ENCODE assay signal across 1 cellular context in genomic region chr12:99381992-99382391, GRCh38.
TF ChIP-seq lines count a peak whose summit lies in the region.

No MANE protein-coding gene starts in this region.

TF ChIP-seq in GM12878, 131 proteins besides CTCF, POLR2A, EP300 and RAD21 (continued from another document):
- TF ChIP-seq SKIL (IDR thresholded peaks at IDR 0.05; ENCODE audit: low read depth, poor library complexity, severe bottlenecking) (peak; percentile 47), POU2F2 (IDR thresholded peaks at IDR 0.05; ENCODE audit: borderline replicate concordance, low read depth, low read length) (peak; percentile 44; the same call in 1 of the 3 replicates), BMI1 (IDR thresholded peaks at IDR 0.05; ENCODE audit: borderline replicate concordance) (0 out of 2 replicates have a peak, but pooled peaks have one; percentile 20), PAX5 (IDR thresholded peaks at IDR 0.05; ENCODE audit: borderline replicate concordance, low read depth, low read length) (peak; percentile 42; the same call in 1 of the 2 replicates), FOXK2 (IDR thresholded peaks at IDR 0.05) (no peak), GABPA (IDR thresholded peaks at IDR 0.05; ENCODE audit: low read depth) (no peak), BHLHE40 (IDR thresholded peaks at IDR 0.05; ENCODE audit: borderline replicate concordance in 1 of 2, low read depth in 2 of 2, low read length in 1 of 2) (peak in 1 of 2 experiments; percentile 41; a peak in 1 of 4 replicates), MTA2 (IDR thresholded peaks at IDR 0.05; ENCODE audit: low read depth) (peak; percentile 88), IRF4 (IDR thresholded peaks at IDR 0.05; ENCODE audit: low read depth, low read length) (peak; percentile 88), JUND (IDR thresholded peaks at IDR 0.05; ENCODE audit: low read depth, low read length) (peak; percentile 76), REST (IDR thresholded peaks at IDR 0.05; ENCODE audit: low read depth, low read length) (no peak), NR2C1 (IDR thresholded peaks at IDR 0.05) (no peak), ZBTB40 (IDR thresholded peaks at IDR 0.05; ENCODE audit: borderline replicate concordance) (no peak), ESRRA (IDR thresholded peaks at IDR 0.05; ENCODE audit: low read length) (no peak), ATF7 (IDR thresholded peaks at IDR 0.05; ENCODE audit: low read depth) (peak; percentile 57), IKZF1 (conservative IDR thresholded peaks at IDR 0.05) (0 out of 2 replicates have a peak, but pooled peaks have one; percentile 19), BCL11A (IDR thresholded peaks at IDR 0.05; ENCODE audit: low read depth, low read length) (peak; percentile 92), SPI1 (IDR thresholded peaks at IDR 0.05; ENCODE audit: borderline replicate concordance, insufficient read depth, low read depth, low read length) (no peak), BCL3 (IDR thresholded peaks at IDR 0.05; ENCODE audit: borderline replicate concordance, insufficient read depth, low read depth, low read length, poor library complexity, severe bottlenecking) (no peak), ATF2 (IDR thresholded peaks at IDR 0.05; ENCODE audit: low read length) (peak; percentile 52; the same call in 1 of the 2 replicates), IKZF2 (IDR thresholded peaks at IDR 0.05) (peak; percentile 40 to 59; a peak in 3 of 4 replicates), SUPT20H (IDR thresholded peaks at IDR 0.05; ENCODE audit: borderline replicate concordance, control insufficient read depth, low read depth, low read length) (no peak), ZNF217 (IDR thresholded peaks at IDR 0.05) (peak; percentile 78; the same call in 1 of the 2 replicates), DPF2 (IDR thresholded peaks at IDR 0.05) (peak; percentile 85)
